Comparison of ENCODE assay signal across 1 cellular context in genomic region chr5:154788212-154788611, GRCh38.
TF ChIP-seq lines count a peak whose summit lies in the region.

No MANE protein-coding gene starts in this region.

TF ChIP-seq in WTC11, 78 proteins besides CTCF, POLR2A, EP300 and RAD21 (continued from another document):
- TF ChIP-seq ATF2 (CRISPR knock-in tag; IDR thresholded peaks at IDR 0.05; ENCODE audit: borderline replicate concordance, low read depth) = no peak
